Comparison of ENCODE assay signal across 8 cellular contexts in genomic region chr22:50498322-50498861, GRCh38. TPM values are rescaled to one million over a fixed set of nuclear protein-coding genes. Genes with fewer than 3 reads are reported as not detected.
A peak's percentile ranks its signal among the peaks of the same experiment; 100 is the strongest.
DNase-seq lines count a peak whose midpoint lies in the region; ATAC-seq and TF ChIP-seq lines count a peak whose summit lies in the region.

No MANE protein-coding gene starts in this region.

- H2BK5ac ChIP-seq in mesenchymal stem cell (ENCODE audit: low read depth, low read length, poor library complexity, severe bottlenecking), result no peak overlapping the region

- H3K9me3 ChIP-seq in endocrine pancreas (ENCODE audit: control insufficient read depth, low read length) (no peaks in the 10 kb centered on the region), mesenchymal stem cell (ENCODE audit: control insufficient read depth, low read length) (no peaks in the 10 kb centered on the region)

- no peaks in the 10 kb centered on the region for H3K27me3 Mint-ChIP-seq in activated CD8-positive, alpha-beta T cell treated with anti-CD3 and anti-CD28 coated beads for 36 hours

- H3K4me1 Mint-ChIP-seq in activated CD8-positive, alpha-beta T cell treated with anti-CD3 and anti-CD28 coated beads for 36 hours (ENCODE audit: low read depth), result no peaks in the 10 kb centered on the region

- peak overlapping the region; percentile 7 for H2BK15ac ChIP-seq in mesenchymal stem cell (ENCODE audit: low read depth, poor library complexity, severe bottlenecking)

- H3K4ac ChIP-seq in mesenchymal stem cell (ENCODE audit: low read depth in 1 of 2, low read length in 2 of 2), result no peak overlapping the region

- H3K18ac ChIP-seq in mesenchymal stem cell (ENCODE audit: low read depth in 1 of 2, low read length in 2 of 2), result no peak overlapping the region

- H3K27ac Mint-ChIP-seq in activated CD8-positive, alpha-beta T cell treated with anti-CD3 and anti-CD28 coated beads for 36 hours, result no peak overlapping the region

- no peak overlapping the region for H3K23ac ChIP-seq in mesenchymal stem cell (ENCODE audit: low read length in 2 of 2)

- no peaks in the 10 kb centered on the region for H3K9me3 Mint-ChIP-seq in activated CD8-positive, alpha-beta T cell treated with anti-CD3 and anti-CD28 coated beads for 36 hours

- peak; percentile 67 for TF ChIP-seq CTCF in AG10803 (conservative IDR thresholded peaks at IDR 0.05; ENCODE audit: low read length)
- peak; percentile 79 for TF ChIP-seq CTCF in activated CD8-positive, alpha-beta T cell treated with anti-CD3 and anti-CD28 coated beads for 36 hours (IDR thresholded peaks at IDR 0.05)

- H3K9ac ChIP-seq in endocrine pancreas (ENCODE audit: control insufficient read depth, insufficient read depth, low read length) (peak overlapping the region; percentile 25), mesenchymal stem cell (ENCODE audit: low read length) (no peak overlapping the region)

- intact Hi-C loops in activated CD8-positive, alpha-beta T cell treated with anti-CD3 and anti-CD28 coated beads for 36 hours (cut with micrococcal nuclease), result no loop called here

- WGBS in mesenchymal stem cell, result 22% methylated on average over 9 of the region's 13 CpGs

- H3K4me3 ChIP-seq in AG10803 (ENCODE audit: low read length) (no peak overlapping the region), endocrine pancreas (ENCODE audit: control insufficient read depth, insufficient read depth, low read length) (no peak overlapping the region), mesenchymal stem cell (ENCODE audit: insufficient read depth in 1 of 2, low read depth in 1 of 2, low read length in 2 of 2) (peak overlapping the region in 1 of 2 experiments; percentile 46)

- H3K14ac ChIP-seq in mesenchymal stem cell (ENCODE audit: low read length in 2 of 2), result no peak overlapping the region

- H2BK12ac ChIP-seq in mesenchymal stem cell (ENCODE audit: low read length in 2 of 2), result no peak overlapping the region

- H3K4me1 ChIP-seq in endocrine pancreas (ENCODE audit: control insufficient read depth, insufficient read depth, low read length) (no peaks in the 10 kb centered on the region), mesenchymal stem cell (ENCODE audit: control insufficient read depth, insufficient read depth, low read depth, low read length) (peaks cover 3% of the 10 kb centered on the region)

- no peak overlapping the region for H3K4me2 ChIP-seq in mesenchymal stem cell (ENCODE audit: low read length, poor library complexity, severe bottlenecking)

- DNase-seq in AG10803 (ENCODE audit: low read depth) (peak; percentile 40), H4 (ENCODE audit: low spot score) (peak; percentile 53), NCI-H774 (lab: John Stamatoyannopoulos, UW) (peak; percentile 36), mesenchymal stem cell (peak; percentile 56)
- peak; percentile 80 for DNase-seq in activated CD8-positive, alpha-beta T cell treated with anti-CD3 and anti-CD28 coated beads for 36 hours
- DNase-seq in stimulated activated CD8-positive, alpha-beta memory T cell treated with anti-CD3 and anti-CD28 coated beads, Interleukin-7, amount 100 ng/mL, for 24 hours (ENCODE audit: low read depth), result peak; percentile 39

- no peak overlapping the region for H4K91ac ChIP-seq in mesenchymal stem cell (ENCODE audit: low read length)

- H2AK5ac ChIP-seq in mesenchymal stem cell (ENCODE audit: low read length, severe bottlenecking), result no peak overlapping the region

- no peak overlapping the region for H2BK120ac ChIP-seq in mesenchymal stem cell (ENCODE audit: low read depth, low read length)

- POLR2A ChIA-PET in activated CD8-positive, alpha-beta T cell treated with anti-CD3 and anti-CD28 coated beads for 36 hours (lab: Charles Lee), result interaction anchor here (0.6 to 1.2 kb wide), 5 partner anchors 41 to 255 kb away, joined by 3 to 5 read pairs (median 3); no protein-coding TSS in a partner anchor

- H3K27ac ChIP-seq in mesenchymal stem cell (ENCODE audit: low read length, poor library complexity, severe bottlenecking), result no peak overlapping the region

- H3K27me3 ChIP-seq in endocrine pancreas (ENCODE audit: control insufficient read depth, insufficient read depth, low read length) (no peaks in the 10 kb centered on the region), mesenchymal stem cell (ENCODE audit: control insufficient read depth in 1 of 2, insufficient read depth in 1 of 2, low read length in 2 of 2) (peaks cover 0 to 3% of the 10 kb centered on the region in 2 experiments)

- H2AFZ ChIP-seq in mesenchymal stem cell (ENCODE audit: low read depth, low read length), result no peak overlapping the region

- H3K36me3 ChIP-seq in endocrine pancreas (ENCODE audit: control insufficient read depth, insufficient read depth, low read length), result no peaks in the 10 kb centered on the region
- H3K36me3 ChIP-seq in mesenchymal stem cell (ENCODE audit: control insufficient read depth in 1 of 2, insufficient read depth in 2 of 2, low read depth in 1 of 2, low read length in 2 of 2), result peaks cover 16 to 24% of the 10 kb centered on the region in 2 experiments

- peak; percentile 95 for ATAC-seq in activated CD8-positive, alpha-beta T cell treated with anti-CD3 and anti-CD28 coated beads for 36 hours
- ATAC-seq in HG03280 (IDR thresholded peaks at IDR 0.05; ENCODE audit: unreplicated experiment), result no peak

- no peaks in the 10 kb centered on the region for H3K36me3 Mint-ChIP-seq in activated CD8-positive, alpha-beta T cell treated with anti-CD3 and anti-CD28 coated beads for 36 hours (ENCODE audit: low read depth)

- peaks cover 6% of the 10 kb centered on the region for H3K79me1 ChIP-seq in mesenchymal stem cell (replicated peaks; ENCODE audit: low read length, poor library complexity, severe bottlenecking)

- H3K4me3 Mint-ChIP-seq in activated CD8-positive, alpha-beta T cell treated with anti-CD3 and anti-CD28 coated beads for 36 hours, result no peak overlapping the region

- H4K8ac ChIP-seq in mesenchymal stem cell (ENCODE audit: low read length), result no peak overlapping the region

- CTCF ChIA-PET in activated CD8-positive, alpha-beta T cell treated with anti-CD3 and anti-CD28 coated beads for 36 hours (lab: Charles Lee), result interaction anchor here (0.7 to 2.8 kb wide), 32 partner anchors 8 to 254 kb away, joined by 3 to 19 read pairs (median 4); partner anchors contain the start of genes ADM2, HDAC10, LMF2 and MAPK12

RNA-seq across cellular contexts. Expression of gene LMF2, which starts 9.1 kb away (rescaled TPM):
- total RNA-seq in H4 (2014; rRNA removed; shearing (Covaris generic)), result 8.6 and 9.4 TPM in 2 replicates
- total RNA-seq in activated CD8-positive, alpha-beta T cell treated with anti-CD3 and anti-CD28 coated beads for 36 hours, result 10 to 100 TPM; 48.0 to 48.8 TPM
- polyA plus RNA-seq in mesenchymal stem cell (2013, experiment 1 of 2), result 81.8 TPM
- 79.8 TPM for polyA plus RNA-seq in mesenchymal stem cell (2013, experiment 2 of 2)

RNA-seq across cellular contexts. Expression of gene NCAPH2, which starts 9.6 kb away (rescaled TPM):
- 39.0 and 76.8 TPM in 2 replicates for total RNA-seq in H4 (2014; rRNA removed; shearing (Covaris generic))
- total RNA-seq in activated CD8-positive, alpha-beta T cell treated with anti-CD3 and anti-CD28 coated beads for 36 hours, result 100 to 1,000 TPM; 121 to 126 TPM
- 11.7 TPM for polyA plus RNA-seq in mesenchymal stem cell (2013, experiment 1 of 2)
- 9.7 TPM for polyA plus RNA-seq in mesenchymal stem cell (2013, experiment 2 of 2)

RNA-seq across cellular contexts. Expression of gene MIOX, which starts 11.7 kb away (rescaled TPM):
- total RNA-seq in H4 (2014; rRNA removed; shearing (Covaris generic)), result not detected in 2 replicates
- under 1 TPM in 1 of 2 experiments, not detected in 1; 0.29 TPM for total RNA-seq in activated CD8-positive, alpha-beta T cell treated with anti-CD3 and anti-CD28 coated beads for 36 hours
- polyA plus RNA-seq in mesenchymal stem cell (2013, experiment 1 of 2), result 0.14 TPM
- 0.16 TPM for polyA plus RNA-seq in mesenchymal stem cell (2013, experiment 2 of 2)

RNA-seq across cellular contexts. Expression of gene ADM2, which starts 17.0 kb away (rescaled TPM):
- 0.17 and 0.39 TPM in 2 replicates for total RNA-seq in H4 (2014; rRNA removed; shearing (Covaris generic))
- 1 to 10 TPM; 5.5 to 6.8 TPM for total RNA-seq in activated CD8-positive, alpha-beta T cell treated with anti-CD3 and anti-CD28 coated beads for 36 hours
- polyA plus RNA-seq in mesenchymal stem cell (2013, experiment 1 of 2), result 11.3 TPM
- 10.9 TPM for polyA plus RNA-seq in mesenchymal stem cell (2013, experiment 2 of 2)

RNA-seq across cellular contexts. Expression of gene SBF1, which starts 23.6 kb away (rescaled TPM):
- 29.1 and 33.9 TPM in 2 replicates for total RNA-seq in H4 (2014; rRNA removed; shearing (Covaris generic))
- 100 to 1,000 TPM; 120 TPM for total RNA-seq in activated CD8-positive, alpha-beta T cell treated with anti-CD3 and anti-CD28 coated beads for 36 hours
- polyA plus RNA-seq in mesenchymal stem cell (2013, experiment 1 of 2), result 23.9 TPM
- 22.7 TPM for polyA plus RNA-seq in mesenchymal stem cell (2013, experiment 2 of 2)
